In genomic region chr15:45943255-45943654, GRCh38 we compare ENCODE assay signal across 14 cellular contexts.
DNase-seq lines count a peak whose midpoint lies in the region; ATAC-seq lines count a peak whose summit lies in the region.
"Had no signal": no experiment of that assay in that cellular context is flagged by ENCODE, and none has a peak within 500 bp of the region (broad histone marks: within the 10 kb centered on the region; RNA-seq: fewer than 3 reads in every experiment).

No MANE protein-coding gene starts in this region.

- H3K36me3 Mint-ChIP-seq in activated T-helper 2 cell treated with anti-CD3 and anti-CD28 coated beads, Interferon-gamma antibody, Interleukin-2, Interleukin-4, amounts not matched to agents 10 μg/mL and 5 μg/mL and 100 μg/mL, durations not matched to agents 14 hours and 24 hours and 36 hours (ENCODE audit: low read depth), result no peaks in the 10 kb centered on the region

- ATAC-seq in GM19397 (IDR thresholded peaks at IDR 0.05; ENCODE audit: unreplicated experiment), result peak; percentile 87
- ATAC-seq in HG03354 (IDR thresholded peaks at IDR 0.05; ENCODE audit: poor library complexity, severe bottlenecking, unreplicated experiment), result peak; percentile 78
- ATAC-seq in HG03025 (IDR thresholded peaks at IDR 0.05; ENCODE audit: low FRiP score, unreplicated experiment), result no peak

- DNase-seq in DMS53 (lab: John Stamatoyannopoulos, UW) (peak; percentile 79), astrocyte of the hippocampus (ENCODE audit: low read depth, low spot score) (peak; percentile 50), NCI-H774 (lab: John Stamatoyannopoulos, UW) (no peak)
- DNase-seq in activated T-helper 2 cell treated with anti-CD3 and anti-CD28 coated beads, Interferon-gamma antibody, Interleukin-2, Interleukin-4, amounts not matched to agents 10 μg/mL and 5 μg/mL and 100 μg/mL, durations not matched to agents 14 hours and 24 hours and 36 hours (ENCODE audit: low spot score), result no peak
- no peak for DNase-seq in activated naive CD4-positive, alpha-beta T cell treated with Interleukin-2 at 50 U/mL for 16 hours
- DNase-seq: activated CD4-positive, alpha-beta T cell treated with anti-CD3 and anti-CD28 coated beads, Interleukin-2, amount 10 ng/mL, durations not matched to agents 7 days and 5 days; H9; MG63; NCI-H2227 treated with DMSO at 0.1 percent for 48 hours; occipital lobe; stimulated activated CD4-positive, alpha-beta T cell treated with anti-CD3 and anti-CD28 coated beads, Interleukin-12 subunit alpha, Interleukin-12 subunit beta, amount 100 ng/mL, for 4 hours had no signal

- H3K4me3 Mint-ChIP-seq in activated T-helper 2 cell treated with anti-CD3 and anti-CD28 coated beads, Interferon-gamma antibody, Interleukin-2, Interleukin-4, amounts not matched to agents 10 μg/mL and 5 μg/mL and 100 μg/mL, durations not matched to agents 14 hours and 24 hours and 36 hours (ENCODE audit: low read depth), result no peak overlapping the region
- H3K4me3 Mint-ChIP-seq: activated CD4-positive, alpha-beta T cell treated with anti-CD3 and anti-CD28 coated beads, Interleukin-2, amount 10 ng/mL, durations not matched to agents 7 days and 5 days; H9 had no signal

- no peaks in the 10 kb centered on the region for H3K27me3 Mint-ChIP-seq in activated T-helper 2 cell treated with anti-CD3 and anti-CD28 coated beads, Interferon-gamma antibody, Interleukin-2, Interleukin-4, amounts not matched to agents 10 μg/mL and 5 μg/mL and 100 μg/mL, durations not matched to agents 14 hours and 24 hours and 36 hours (ENCODE audit: low read depth)
- H3K27me3 Mint-ChIP-seq: activated CD4-positive, alpha-beta T cell treated with anti-CD3 and anti-CD28 coated beads, Interleukin-2, amount 10 ng/mL, durations not matched to agents 7 days and 5 days had no signal

- peaks cover 5% of the 10 kb centered on the region for H3K9me3 Mint-ChIP-seq in activated T-helper 2 cell treated with anti-CD3 and anti-CD28 coated beads, Interferon-gamma antibody, Interleukin-2, Interleukin-4, amounts not matched to agents 10 μg/mL and 5 μg/mL and 100 μg/mL, durations not matched to agents 14 hours and 24 hours and 36 hours
- H3K9me3 Mint-ChIP-seq: activated CD4-positive, alpha-beta T cell treated with anti-CD3 and anti-CD28 coated beads, Interleukin-2, amount 10 ng/mL, durations not matched to agents 7 days and 5 days had no signal

- no peaks in the 10 kb centered on the region for H3K4me1 Mint-ChIP-seq in activated T-helper 2 cell treated with anti-CD3 and anti-CD28 coated beads, Interferon-gamma antibody, Interleukin-2, Interleukin-4, amounts not matched to agents 10 μg/mL and 5 μg/mL and 100 μg/mL, durations not matched to agents 14 hours and 24 hours and 36 hours (ENCODE audit: low read depth)

- intact Hi-C loops in activated T-helper 2 cell treated with anti-CD3 and anti-CD28 coated beads, Interferon-gamma antibody, Interleukin-2, Interleukin-4, amounts not matched to agents 10 μg/mL and 5 μg/mL and 100 μg/mL, durations not matched to agents 14 hours and 24 hours and 36 hours (cut with micrococcal nuclease), result no loop called here

- H3K27ac Mint-ChIP-seq in activated T-helper 2 cell treated with anti-CD3 and anti-CD28 coated beads, Interferon-gamma antibody, Interleukin-2, Interleukin-4, amounts not matched to agents 10 μg/mL and 5 μg/mL and 100 μg/mL, durations not matched to agents 14 hours and 24 hours and 36 hours, result no peak overlapping the region
- H3K27ac Mint-ChIP-seq: activated CD4-positive, alpha-beta T cell treated with anti-CD3 and anti-CD28 coated beads, Interleukin-2, amount 10 ng/mL, durations not matched to agents 7 days and 5 days; H9 had no signal

Comparison
In these comparisons a context has a peak if more than half of its experiments do, and no peak if none do; other contexts are left out.
1. DNase-seq: peak in DMS53 (single experiment) and astrocyte of the hippocampus (single experiment); none in activated T-helper 2 cell treated with anti-CD3 and anti-CD28 coated beads, Interferon-gamma antibody, Interleukin-2, Interleukin-4, amounts not matched to agents 10 μg/mL and 5 μg/mL and 100 μg/mL, durations not matched to agents 14 hours and 24 hours and 36 hours (single experiment), NCI-H774 (single experiment) and activated naive CD4-positive, alpha-beta T cell treated with Interleukin-2 at 50 U/mL for 16 hours (single experiment).